ENCODE assay signal across 20 cellular contexts in genomic region chr15:55750706-55751105, GRCh38. TPM values are rescaled to one million over a fixed set of nuclear protein-coding genes. Genes with fewer than 3 reads are reported as not detected.
A peak's percentile ranks its signal among the peaks of the same experiment; 100 is the strongest.
DNase-seq lines count a peak whose midpoint lies in the region; TF ChIP-seq lines count a peak whose summit lies in the region.
"Had no signal": no experiment of that assay in that cellular context is flagged by ENCODE, and none has a peak within 500 bp of the region (broad histone marks: within the 10 kb centered on the region; RNA-seq: fewer than 3 reads in every experiment).

No MANE protein-coding gene starts in this region.

- POLR2A ChIA-PET in Caco-2 (lab: Charles Lee), result interaction anchor here (0.6 kb wide), 1 partner anchor 12 kb away, joined by 3 read pairs; no protein-coding TSS in a partner anchor

- H3K4me3 Mint-ChIP-seq in Caco-2 (ENCODE audit: unreplicated experiment), result no peak overlapping the region
- H3K4me3 Mint-ChIP-seq in neural progenitor cell, result no peak overlapping the region
- H3K4me3 Mint-ChIP-seq: CD14-positive monocyte; CD4-positive, alpha-beta memory T cell; CD4-positive, CD25-positive, alpha-beta regulatory T cell; CD8-positive, alpha-beta memory T cell had no signal

- H3K79me2 ChIP-seq in neural progenitor cell (ENCODE audit: low read depth), result no peaks in the 10 kb centered on the region

- no peaks in the 10 kb centered on the region for H3F3A ChIP-seq in neural progenitor cell (ENCODE audit: low read depth)

- no TSS peak for BruUV-seq in Caco-2 (replicated peaks; lab: Mats Ljungman, UMichigan)

- DNase-seq in Caco-2 (peak; percentile 45 to 54), amniotic epithelial cell (ENCODE audit: low read depth) (peak; percentile 21), iris pigment epithelial cell (ENCODE audit: low read depth) (peak; percentile 16), neural progenitor cell (ENCODE audit: low spot score) (no peak), NCI-H1930 (lab: John Stamatoyannopoulos, UW) (no peak), AG08396 (ENCODE audit: low spot score) (no peak), NCI-H2196 treated with DMSO at 0.1 percent for 48 hours (lab: John Stamatoyannopoulos, UW; ENCODE audit: unreplicated experiment) (no peak)
- DNase-seq: BE2C; C1 segment of cervical spinal cord; Calu3; CD4-positive, alpha-beta memory T cell; CD4-positive, CD25-positive, alpha-beta regulatory T cell; CD8-positive, alpha-beta memory T cell; COR-L47; DMS79 treated with DMSO at 0.1 percent for 48 hours; GF-D8 had no signal

- H3K36me3 Mint-ChIP-seq in Caco-2 (ENCODE audit: insufficient read depth, unreplicated experiment), result no peaks in the 10 kb centered on the region
- H3K36me3 Mint-ChIP-seq in neural progenitor cell, result no peaks in the 10 kb centered on the region
- H3K36me3 Mint-ChIP-seq: CD14-positive monocyte; CD4-positive, alpha-beta memory T cell; CD4-positive, CD25-positive, alpha-beta regulatory T cell; CD8-positive, alpha-beta memory T cell had no signal

- H3K4me3 ChIP-seq in Caco-2 (ENCODE audit: low read depth, low read length), result no peak overlapping the region
- H3K4me3 ChIP-seq in neural progenitor cell, result no peak overlapping the region
- H3K4me3 ChIP-seq: A549, BLaER1 had no signal

- no peaks in the 10 kb centered on the region for H3K36me3 ChIP-seq in Caco-2 (ENCODE audit: control insufficient read depth, insufficient read depth, low read length)
- H3K36me3 ChIP-seq in neural progenitor cell, result no peaks in the 10 kb centered on the region
- H3K36me3 ChIP-seq: BE2C, BLaER1 had no signal

- H3K9me3 Mint-ChIP-seq in Caco-2 (ENCODE audit: unreplicated experiment), result no peaks in the 10 kb centered on the region
- H3K9me3 Mint-ChIP-seq in neural progenitor cell, result no peaks in the 10 kb centered on the region
- H3K9me3 Mint-ChIP-seq: CD4-positive, alpha-beta memory T cell; CD8-positive, alpha-beta memory T cell had no signal

- H3K4me1 ChIP-seq in Caco-2 (peaks cover 25% of the 10 kb centered on the region), neural progenitor cell (no peaks in the 10 kb centered on the region)
- H3K4me1 ChIP-seq: A549, BE2C, BLaER1 had no signal

- no peaks in the 10 kb centered on the region for H3K27me3 ChIP-seq in Caco-2 (replicated peaks; ENCODE audit: control insufficient read depth, insufficient read depth, low read length)
- H3K27me3 ChIP-seq in neural progenitor cell, result peaks cover 5% of the 10 kb centered on the region
- H3K27me3 ChIP-seq: BE2C, BLaER1 had no signal

- H3K27ac Mint-ChIP-seq in Caco-2 (ENCODE audit: unreplicated experiment), result peak overlapping the region; percentile 23
- H3K27ac Mint-ChIP-seq in neural progenitor cell, result peak overlapping the region; percentile 35
- H3K27ac Mint-ChIP-seq: CD14-positive monocyte; CD4-positive, alpha-beta memory T cell; CD4-positive, CD25-positive, alpha-beta regulatory T cell; CD8-positive, alpha-beta memory T cell had no signal

- H2AFZ ChIP-seq in neural progenitor cell (replicated peaks), result peak overlapping the region; percentile 5

- no peaks in the 10 kb centered on the region for H4K20me1 ChIP-seq in neural progenitor cell (ENCODE audit: low read depth)
- H4K20me1 ChIP-seq: BLaER1 had no signal

- TF ChIP-seq CTCF in Caco-2 (IDR thresholded peaks at IDR 0.05; ENCODE audit: insufficient read depth in 1 of 2, low read depth in 1 of 2, low read length in 1 of 2, severe bottlenecking in 1 of 2, unreplicated experiment in 1 of 2), result no peak
- TF ChIP-seq CTCF in neural progenitor cell (IDR thresholded peaks at IDR 0.05), result no peak

- intact Hi-C loops in Caco-2 (cut with micrococcal nuclease; ENCODE audit: unreplicated experiment), result no loop called here

- H3K9ac ChIP-seq in neural progenitor cell, result no peak overlapping the region
- H3K9ac ChIP-seq: BLaER1 had no signal

- H3K9me3 ChIP-seq in Caco-2 (no peaks in the 10 kb centered on the region), neural progenitor cell (ENCODE audit: low read depth) (no peaks in the 10 kb centered on the region)
- H3K9me3 ChIP-seq: A549, BE2C, BLaER1 had no signal

- CTCF ChIA-PET in Caco-2 (lab: Charles Lee), result interaction anchor here (0.7 kb wide), 2 partner anchors 34 to 121 kb away, joined by 3 read pairs; no protein-coding TSS in a partner anchor

- H3K27me3 Mint-ChIP-seq in Caco-2 (ENCODE audit: insufficient read depth, unreplicated experiment), result no peaks in the 10 kb centered on the region
- peaks cover 2% of the 10 kb centered on the region for H3K27me3 Mint-ChIP-seq in neural progenitor cell (ENCODE audit: insufficient read depth, low read depth)

- H3K27ac ChIP-seq in neural progenitor cell, result no peak overlapping the region
- H3K27ac ChIP-seq: 22Rv1, A549, BLaER1 had no signal

- H3K4me2 ChIP-seq in neural progenitor cell, result no peak overlapping the region
- H3K4me2 ChIP-seq: A549, BLaER1 had no signal

- H3K4me1 Mint-ChIP-seq in Caco-2 (ENCODE audit: low read depth, unreplicated experiment) (peaks cover 25% of the 10 kb centered on the region), neural progenitor cell (peaks cover 22% of the 10 kb centered on the region)
- H3K4me1 Mint-ChIP-seq: CD14-positive monocyte; CD4-positive, alpha-beta memory T cell; CD4-positive, CD25-positive, alpha-beta regulatory T cell; CD8-positive, alpha-beta memory T cell had no signal

RNA-seq across cellular contexts. Expression of gene PRTG, which starts 7.8 kb away (rescaled TPM):
- total RNA-seq in Caco-2 (2022) (39.1 and 40.2 TPM in 2 replicates), neural progenitor cell (ENCODE audit: low replicate concordance) (508 and 574 TPM in 2 replicates)
- total RNA-seq: CD4-positive, alpha-beta memory T cell; CD4-positive, CD25-positive, alpha-beta regulatory T cell; CD8-positive, alpha-beta memory T cell had no signal

Comparison
In these comparisons a context has a peak if more than half of its experiments do, and no peak if none do; other contexts are left out.
1. DNase-seq: peak in Caco-2 (2 of 2), amniotic epithelial cell (single experiment) and iris pigment epithelial cell (single experiment); none in neural progenitor cell (single experiment), NCI-H1930 (0 of 2), AG08396 (single experiment) and NCI-H2196 treated with DMSO at 0.1 percent for 48 hours (single experiment).
2. RNA of gene PRTG, which starts 7.8 kb away (total RNA-seq): 508 to 574 TPM in neural progenitor cell; 39.1 to 40.2 TPM in Caco-2; every median in the first group is over 10 times any median in the second.